ENCODE assay signal across 3 cellular contexts in genomic region chr10:33401300-33401699, GRCh38.
TF ChIP-seq lines count a peak whose summit lies in the region.

No MANE protein-coding gene starts in this region.

TF ChIP-seq in HepG2, 621 proteins besides CTCF, POLR2A, EP300 and RAD21:
- TF ChIP-seq FIP1L1 (IDR thresholded peaks at IDR 0.05; ENCODE audit: borderline replicate concordance, insufficient read depth, low read depth, low read length): no peak
- peak; percentile 99 for TF ChIP-seq MAFF (IDR thresholded peaks at IDR 0.05; ENCODE audit: low read depth, low read length)
- no peak for TF ChIP-seq MEIS1 (CRISPR knock-in tag; IDR thresholded peaks at IDR 0.05; ENCODE audit: borderline replicate concordance)
- no peak for TF ChIP-seq ZNF136 (CRISPR knock-in tag; IDR thresholded peaks at IDR 0.05; ENCODE audit: low read depth)
- TF ChIP-seq CC2D1A (CRISPR knock-in tag; IDR thresholded peaks at IDR 0.05): no peak
- TF ChIP-seq, protein P1, sequence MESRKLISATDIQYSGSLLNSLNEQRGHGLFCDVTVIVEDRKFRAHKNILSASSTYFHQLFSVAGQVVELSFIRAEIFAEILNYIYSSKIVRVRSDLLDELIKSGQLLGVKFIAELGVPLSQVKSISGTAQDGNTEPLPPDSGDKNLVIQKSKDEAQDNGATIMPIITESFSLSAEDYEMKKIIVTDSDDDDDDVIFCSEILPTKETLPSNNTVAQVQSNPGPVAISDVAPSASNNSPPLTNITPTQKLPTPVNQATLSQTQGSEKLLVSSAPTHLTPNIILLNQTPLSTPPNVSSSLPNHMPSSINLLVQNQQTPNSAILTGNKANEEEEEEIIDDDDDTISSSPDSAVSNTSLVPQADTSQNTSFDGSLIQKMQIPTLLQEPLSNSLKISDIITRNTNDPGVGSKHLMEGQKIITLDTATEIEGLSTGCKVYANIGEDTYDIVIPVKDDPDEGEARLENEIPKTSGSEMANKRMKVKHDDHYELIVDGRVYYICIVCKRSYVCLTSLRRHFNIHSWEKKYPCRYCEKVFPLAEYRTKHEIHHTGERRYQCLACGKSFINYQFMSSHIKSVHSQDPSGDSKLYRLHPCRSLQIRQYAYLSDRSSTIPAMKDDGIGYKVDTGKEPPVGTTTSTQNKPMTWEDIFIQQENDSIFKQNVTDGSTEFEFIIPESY (CRISPR knock-in tag; IDR thresholded peaks at IDR 0.05): no peak
- no peak for TF ChIP-seq KLF16 (CRISPR knock-in tag; IDR thresholded peaks at IDR 0.05)
- no peak for TF ChIP-seq ZNF550 (CRISPR knock-in tag; IDR thresholded peaks at IDR 0.05; ENCODE audit: borderline replicate concordance)
- TF ChIP-seq LRRFIP1 (CRISPR knock-in tag; conservative IDR thresholded peaks at IDR 0.05): no peak
- TF ChIP-seq NFE2L2 (IDR thresholded peaks at IDR 0.05; ENCODE audit: low read length): no peak
- TF ChIP-seq MAFK (conservative IDR thresholded peaks at IDR 0.05 in 1 of 2, IDR thresholded peaks at IDR 0.05 in 1 of 2; ENCODE audit: low read length in 2 of 2): peak; percentile 98 to 100
- TF ChIP-seq REL (CRISPR knock-in tag; conservative IDR thresholded peaks at IDR 0.05): no peak
- no peak for TF ChIP-seq ZNF564 (CRISPR knock-in tag; IDR thresholded peaks at IDR 0.05)
- no peak for TF ChIP-seq KDM2A (CRISPR knock-in tag; IDR thresholded peaks at IDR 0.05; ENCODE audit: borderline replicate concordance, low read depth)
- no peak for TF ChIP-seq ERF (CRISPR knock-in tag; IDR thresholded peaks at IDR 0.05)
- no peak for TF ChIP-seq FOXO4 (CRISPR knock-in tag; conservative IDR thresholded peaks at IDR 0.05)

TF ChIP-seq in K562, 482 proteins besides CTCF, POLR2A, EP300 and RAD21:
- TF ChIP-seq, protein P2, sequence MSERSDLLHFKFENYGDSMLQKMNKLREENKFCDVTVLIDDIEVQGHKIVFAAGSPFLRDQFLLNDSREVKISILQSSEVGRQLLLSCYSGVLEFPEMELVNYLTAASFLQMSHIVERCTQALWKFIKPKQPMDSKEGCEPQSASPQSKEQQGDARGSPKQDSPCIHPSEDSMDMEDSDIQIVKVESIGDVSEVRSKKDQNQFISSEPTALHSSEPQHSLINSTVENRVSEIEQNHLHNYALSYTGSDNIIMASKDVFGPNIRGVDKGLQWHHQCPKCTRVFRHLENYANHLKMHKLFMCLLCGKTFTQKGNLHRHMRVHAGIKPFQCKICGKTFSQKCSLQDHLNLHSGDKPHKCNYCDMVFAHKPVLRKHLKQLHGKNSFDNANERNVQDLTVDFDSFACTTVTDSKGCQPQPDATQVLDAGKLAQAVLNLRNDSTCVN (CRISPR knock-in tag; IDR thresholded peaks at IDR 0.05): no peak
- TF ChIP-seq MAFK (IDR thresholded peaks at IDR 0.05; ENCODE audit: low read length) (peak; percentile 100), C11orf30 (IDR thresholded peaks at IDR 0.05; ENCODE audit: low read depth) (peak; percentile 88), SLC30A9 (CRISPR knock-in tag; IDR thresholded peaks at IDR 0.05) (no peak), ZFX (CRISPR knock-in tag; IDR thresholded peaks at IDR 0.05) (no peak), CREB1 (IDR thresholded peaks at IDR 0.05) (no peak), CREB1 (CRISPR knock-in tag; IDR thresholded peaks at IDR 0.05) (no peak), MAFF (IDR thresholded peaks at IDR 0.05; ENCODE audit: low read length) (peak; percentile 99), MAFG (tag; conservative IDR thresholded peaks at IDR 0.05) (peak; percentile 92), ZNF316 (IDR thresholded peaks at IDR 0.05) (peak; percentile 95)

TF ChIP-seq in endothelial cell of umbilical vein, 7 proteins besides CTCF, POLR2A, EP300 and RAD21 (continued from another document):
- TF ChIP-seq, protein P3, sequence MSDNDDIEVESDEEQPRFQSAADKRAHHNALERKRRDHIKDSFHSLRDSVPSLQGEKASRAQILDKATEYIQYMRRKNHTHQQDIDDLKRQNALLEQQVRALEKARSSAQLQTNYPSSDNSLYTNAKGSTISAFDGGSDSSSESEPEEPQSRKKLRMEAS (IDR thresholded peaks at IDR 0.05; ENCODE audit: insufficient read depth, insufficient read length): no peak
